ENCODE assay signal across 18 cellular contexts in the genomic region with DNA sequence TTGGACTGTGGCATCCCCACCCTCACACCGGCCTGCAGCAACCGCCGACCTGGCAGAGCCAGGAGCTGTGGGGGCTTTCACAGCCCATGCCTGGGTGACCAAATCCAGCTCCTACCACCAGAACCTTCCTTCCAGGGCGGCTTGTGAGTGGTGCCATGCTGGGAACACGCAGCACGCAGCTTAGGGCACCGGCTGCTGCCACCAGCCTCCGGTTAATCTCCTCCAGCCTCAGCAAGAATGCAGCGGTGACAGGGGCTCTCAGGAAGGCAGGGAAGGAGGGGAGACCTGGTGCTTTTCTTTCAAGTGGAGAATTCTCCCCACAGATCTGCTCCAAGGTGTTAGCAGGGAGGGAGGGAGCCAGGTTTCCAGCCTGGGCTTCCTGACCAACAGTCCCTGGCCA. TPM values are rescaled to one million over a fixed set of nuclear protein-coding genes. Genes with fewer than 3 reads are reported as not detected.
DNase-seq lines count a peak whose midpoint lies in the region; ATAC-seq and TF ChIP-seq lines count a peak whose summit lies in the region.
"Had no signal": no experiment of that assay in that cellular context is flagged by ENCODE, and none has a peak within 500 bp of the region (broad histone marks: within the 10 kb centered on the region; RNA-seq: fewer than 3 reads in every experiment).

No MANE protein-coding gene starts in this region.

- H3K27ac Mint-ChIP-seq in brain = peak overlapping the region in 3 of 5 experiments; percentile 54 to 93 (median 76)
- peak overlapping the region; percentile 47 for H3K27ac Mint-ChIP-seq in progenitor cell of endocrine pancreas
- H3K27ac Mint-ChIP-seq: CD14-positive monocyte had no signal

- H3K4me3 Mint-ChIP-seq in brain = peak overlapping the region in 1 of 5 experiments; percentile 3
- no peak overlapping the region for H3K4me3 Mint-ChIP-seq in progenitor cell of endocrine pancreas (ENCODE audit: low read depth)
- H3K4me3 Mint-ChIP-seq: CD14-positive monocyte had no signal

- H3K4me1 ChIP-seq in Karpas-422 (ENCODE audit: low read length) (no peaks in the 10 kb centered on the region), esophagus squamous epithelium (peaks cover 11 to 64% (median 17%) of the 10 kb centered on the region in 3 donors)

- no peaks in the 10 kb centered on the region for H3K9me3 ChIP-seq in Karpas-422 (ENCODE audit: low read length)
- no peaks in the 10 kb centered on the region for H3K9me3 ChIP-seq in esophagus squamous epithelium

- H2AFZ ChIP-seq in Karpas-422 (ENCODE audit: low read length) = no peak overlapping the region

- no peaks in the 10 kb centered on the region for H3K9me2 ChIP-seq in Karpas-422 (replicated peaks; ENCODE audit: insufficient read depth, low read length)

- DNase-seq in Karpas-422 (peak; percentile 5), esophagus squamous epithelium (lab: John Stamatoyannopoulos, UW) (no peak), progenitor cell of endocrine pancreas (ENCODE audit: low spot score, unreplicated experiment) (no peak), DMS153 treated with DMSO at 0.1 percent for 48 hours (lab: John Stamatoyannopoulos, UW; ENCODE audit: unreplicated experiment) (no peak), GM19240 (ENCODE audit: insufficient read length, low spot score) (no peak), GM13977 (ENCODE audit: low spot score) (no peak)
- DNase-seq: AML-193, DMS53, HCEC 1CT, MV-4-11, NCI-H1417, NCI-H187 treated with DMSO at 0.1 percent for 48 hours, NCI-H446 had no signal

- H3K36me3 ChIP-seq in Karpas-422 (ENCODE audit: insufficient read depth, low read length) (no peaks in the 10 kb centered on the region), esophagus squamous epithelium (no peaks in the 10 kb centered on the region)

- H3K4me1 Mint-ChIP-seq in brain (peaks cover 63% of the 10 kb centered on the region), progenitor cell of endocrine pancreas (ENCODE audit: low read depth) (peaks cover 11% of the 10 kb centered on the region)

- H3K27me3 ChIP-seq in Karpas-422 (ENCODE audit: low read length) (no peaks in the 10 kb centered on the region), esophagus squamous epithelium (no peaks in the 10 kb centered on the region)

- H3K79me2 ChIP-seq in Karpas-422 (ENCODE audit: low read length) = no peaks in the 10 kb centered on the region

- H3K27ac ChIP-seq in Karpas-422 (ENCODE audit: low read length) = no peak overlapping the region
- peak overlapping the region in 3 of 4 donors; percentile 30 to 82 (median 61) for H3K27ac ChIP-seq in esophagus squamous epithelium

- H4K20me1 ChIP-seq in Karpas-422 (ENCODE audit: insufficient read depth, low read depth, low read length) = no peaks in the 10 kb centered on the region

- H3K9ac ChIP-seq in Karpas-422 (ENCODE audit: low read length) = no peak overlapping the region

- H3K4me3 ChIP-seq in Karpas-422 (ENCODE audit: low read length) (no peak overlapping the region), esophagus squamous epithelium (no peak overlapping the region)

- TF ChIP-seq POLR2A in esophagus squamous epithelium (IDR thresholded peaks at IDR 0.05) = no peak

- in situ Hi-C loops in GM13977 (cut with MboI; ENCODE audit: low pct_unique_long_range_greater_than_20kb, low sequenced_read_pairs, unreplicated experiment) = no loop called here

- ATAC-seq in activated CD4-positive, CD25-positive, alpha-beta regulatory T cell treated with anti-CD3 and anti-CD28 coated beads, Interleukin-2, amount 50 U/mL, for 24 hours = no peak
- ATAC-seq: Right ventricle myocardium inferior had no signal

- H3K36me3 Mint-ChIP-seq in brain = no peaks in the 10 kb centered on the region
- no peaks in the 10 kb centered on the region for H3K36me3 Mint-ChIP-seq in progenitor cell of endocrine pancreas (ENCODE audit: insufficient read depth)
- H3K36me3 Mint-ChIP-seq: CD14-positive monocyte had no signal

- 91% methylated on average over 4 of the region's 9 CpGs; no CpG with 5 or more reads in 1 of the 2 donors for WGBS in esophagus squamous epithelium, 2 donors

- intact Hi-C loops in esophagus squamous epithelium (cut with DNase I) = no loop called here

- TF ChIP-seq CTCF in brain (conservative IDR thresholded peaks at IDR 0.05) (no peak), esophagus squamous epithelium (IDR thresholded peaks at IDR 0.05) (no peak), progenitor cell of endocrine pancreas (IDR thresholded peaks at IDR 0.05; ENCODE audit: unreplicated experiment) (no peak), GM13977 (IDR thresholded peaks at IDR 0.05; ENCODE audit: extremely low read depth, insufficient read depth, missing control alignments) (no peak)

- H3K9me3 Mint-ChIP-seq in brain (peaks cover 0 to 6% (median 0%) of the 10 kb centered on the region in 5 experiments), progenitor cell of endocrine pancreas (ENCODE audit: low read depth) (no peaks in the 10 kb centered on the region)
- H3K9me3 Mint-ChIP-seq: CD14-positive monocyte had no signal

- no peak overlapping the region for H3K4me2 ChIP-seq in Karpas-422 (ENCODE audit: low read depth, low read length, poor library complexity, severe bottlenecking)

- H3K27me3 Mint-ChIP-seq in brain (peaks cover 3% of the 10 kb centered on the region), progenitor cell of endocrine pancreas (no peaks in the 10 kb centered on the region)

RNA-seq across cellular contexts. Expression of a gene that starts 32.3 kb away (rescaled TPM):
- total RNA-seq in Karpas-422 (2014; rRNA removed; shearing (Covaris generic); ENCODE audit: low replicate concordance) = not detected in 2 replicates
- polyA plus RNA-seq in brain (ENCODE audit: insufficient read depth, low read depth, low replicate concordance) = not detected
- total RNA-seq in esophagus squamous epithelium = not detected
- total RNA-seq in progenitor cell of endocrine pancreas = not detected in 2 replicates
- total RNA-seq: Right ventricle myocardium inferior had no signal
- polyA plus RNA-seq: CD14-positive monocyte had no signal

RNA-seq across cellular contexts. Expression of a gene that starts 35.8 kb away (rescaled TPM):
- not detected in 2 replicates for total RNA-seq in Karpas-422 (2014; rRNA removed; shearing (Covaris generic); ENCODE audit: low replicate concordance)
- 0.70 TPM for polyA plus RNA-seq in brain (ENCODE audit: insufficient read depth, low read depth, low replicate concordance)
- total RNA-seq in esophagus squamous epithelium (under 1 TPM in 1 of 4 donors, not detected in 3; 0.08 TPM), progenitor cell of endocrine pancreas (not detected in 2 replicates)
- total RNA-seq: HT-29 had no signal
- polyA plus RNA-seq: CD14-positive monocyte had no signal
